Comparison of ENCODE assay signal across 8 cellular contexts in genomic region chr6:163596174-163596573, GRCh38.
"Had no signal": no experiment of that assay in that cellular context is flagged by ENCODE, and none has a peak within 500 bp of the region (broad histone marks: within the 10 kb centered on the region; RNA-seq: fewer than 3 reads in every experiment).

No MANE protein-coding gene starts in this region.

- H3K4me3 ChIP-seq: GM23248, HAP-1 had no signal

- H3K4me3 Mint-ChIP-seq: HFFc6, IgD-negative memory B cell had no signal

- H3K4me1 ChIP-seq: HAP-1 had no signal

- H3K27ac Mint-ChIP-seq: HFFc6 had no signal

- DNase-seq: GM23248, GOT3, H7, HFFc6, KBM-7 had no signal

- H3K36me3 ChIP-seq: HAP-1 had no signal

- H3K4me1 Mint-ChIP-seq: IgD-negative memory B cell had no signal

- ATAC-seq: HCT116 had no signal

- H3K27ac ChIP-seq: GM23248 had no signal

- H3K9ac ChIP-seq: GM23248 had no signal
